In genomic region chr11:10911907-10912306, GRCh38 we compare ENCODE assay signal across 1 cellular context.
TF ChIP-seq lines count a peak whose summit lies in the region.

No MANE protein-coding gene starts in this region.

TF ChIP-seq in Ishikawa, 13 proteins besides CTCF, POLR2A, EP300 and RAD21:
- TF ChIP-seq REST (IDR thresholded peaks at IDR 0.05; ENCODE audit: low read depth) (no peak), YY1 (IDR thresholded peaks at IDR 0.05; ENCODE audit: low read depth) (no peak), MAX (IDR thresholded peaks at IDR 0.05) (peak; percentile 22; the same call in 1 of the 2 replicates), TEAD4 (IDR thresholded peaks at IDR 0.05) (peak; percentile 49), NFIC (IDR thresholded peaks at IDR 0.05) (peak; percentile 30; the same call in 1 of the 2 replicates), CEBPB (IDR thresholded peaks at IDR 0.05) (no peak)
TF ChIP-seq in Ishikawa: peak in this region for 3.
